ENCODE assay signal across 17 cellular contexts in the genomic region with DNA sequence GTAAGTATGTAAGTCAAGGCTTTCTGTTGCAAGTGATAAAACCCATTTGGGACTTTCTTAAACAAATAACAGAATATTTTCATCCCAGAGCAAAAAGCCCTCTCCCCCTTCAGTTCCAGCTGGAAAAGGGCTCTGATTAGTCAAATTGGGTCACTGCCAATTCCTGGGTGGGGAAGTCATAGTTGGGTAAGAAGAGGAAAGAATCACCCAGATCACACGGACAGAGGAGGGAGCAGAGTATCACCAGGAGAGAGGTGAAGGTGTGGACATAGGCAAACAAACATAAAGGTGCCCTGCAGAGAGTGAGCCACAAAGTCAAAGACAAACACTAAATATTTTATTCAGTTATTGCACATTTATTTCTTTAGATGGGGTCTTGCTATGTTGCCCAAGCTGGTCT. TPM values are rescaled to one million over a fixed set of nuclear protein-coding genes. Genes with fewer than 3 reads are reported as not detected.
DNase-seq lines count a peak whose midpoint lies in the region; ATAC-seq, FAIRE-seq and TF ChIP-seq lines count a peak whose summit lies in the region.
"Had no signal": no experiment of that assay in that cellular context is flagged by ENCODE, and none has a peak within 500 bp of the region (broad histone marks: within the 10 kb centered on the region; RNA-seq: fewer than 3 reads in every experiment).

No MANE protein-coding gene starts in this region.

- no peaks in the 10 kb centered on the region for H3K36me3 ChIP-seq in CD4-positive, CD25-positive, alpha-beta regulatory T cell (ENCODE audit: control insufficient read depth, insufficient read depth, low read length)
- H3K36me3 ChIP-seq in GM23248 (ENCODE audit: low read depth) (no peaks in the 10 kb centered on the region), K562 (ENCODE audit: control insufficient read depth, insufficient read depth, low read length) (no peaks in the 10 kb centered on the region)

- peak overlapping the region; percentile 28 to 96 (median 84) for H3K27ac Mint-ChIP-seq in CD4-positive, CD25-positive, alpha-beta regulatory T cell
- H3K27ac Mint-ChIP-seq: mesothelial cell of epicardium had no signal

- no peak overlapping the region for H3K27ac ChIP-seq in CD4-positive, CD25-positive, alpha-beta regulatory T cell (ENCODE audit: insufficient read depth, low read length, poor library complexity, severe bottlenecking)
- H3K27ac ChIP-seq in GM23248, result no peak overlapping the region
- H3K27ac ChIP-seq in K562 (ENCODE audit: extremely low read depth, low read depth, low read length), result no peak overlapping the region
- H3K27ac ChIP-seq: parathyroid adenoma had no signal

- intact Hi-C loops in K562 (cut with micrococcal nuclease), result no loop called here
- intact Hi-C loops in left colon (cut with DNase I, micrococcal nuclease), result no loop called here
- intact Hi-C loops in lower leg skin (cut with DNase I; ENCODE audit: low total_unique reads), result no loop called here

- CTCF ChIA-PET in K562 (lab: Yijun Ruan, JAX; ENCODE audit: low intra/inter-chr PET ratio), result no interaction called here

- H3K9me3 Mint-ChIP-seq in CD4-positive, CD25-positive, alpha-beta regulatory T cell, result peaks cover 0 to 4% (median 0%) of the 10 kb centered on the region in 7 donors
- H3K9me3 Mint-ChIP-seq: mesothelial cell of epicardium had no signal

- TF ChIP-seq POLR2A in K562 (conservative IDR thresholded peaks at IDR 0.05) (no peak), lower leg skin (IDR thresholded peaks at IDR 0.05) (no peak)

- no peak for FAIRE-seq in K562 (lab: Jason Lieb, UNC)
- FAIRE-seq: HTR-8/SVneo had no signal

- H3K27me3 Mint-ChIP-seq in CD4-positive, CD25-positive, alpha-beta regulatory T cell, result no peaks in the 10 kb centered on the region

- no peak for TF ChIP-seq EP300 in K562 (IDR thresholded peaks at IDR 0.05; ENCODE audit: low read length)

- peaks cover 28% of the 10 kb centered on the region for H3K4me1 ChIP-seq in CD4-positive, CD25-positive, alpha-beta regulatory T cell (ENCODE audit: control insufficient read depth, insufficient read depth, low read length, poor library complexity, severe bottlenecking)
- peaks cover 8% of the 10 kb centered on the region; the same call in 1 of the 2 replicates for H3K4me1 ChIP-seq in GM23248 (ENCODE audit: insufficient read depth)
- H3K4me1 ChIP-seq in K562 (replicated peaks in 1 of 2; ENCODE audit: control insufficient read depth in 2 of 2, insufficient read depth in 2 of 2, low read length in 2 of 2), result no peaks in the 10 kb centered on the region; a peak in 1 of 5 replicates

- H3K4me3 ChIP-seq in CD4-positive, CD25-positive, alpha-beta regulatory T cell (ENCODE audit: low read depth, low read length), result no peak overlapping the region
- H3K4me3 ChIP-seq in GM23248, result no peak overlapping the region
- H3K4me3 ChIP-seq in K562, result no peak overlapping the region
- H3K4me3 ChIP-seq in lower leg skin (ENCODE audit: low read depth, poor library complexity, severe bottlenecking), result no peak overlapping the region

- no peaks in the 10 kb centered on the region for H3K9me2 ChIP-seq in GM23248 (ENCODE audit: insufficient read depth)

- no peak for DNase-seq in CD4-positive, CD25-positive, alpha-beta regulatory T cell
- DNase-seq in GM23248 (peak; percentile 19), K562 (ENCODE audit: extremely low read depth in 1 of 4, low spot score in 3 of 4) (no peak), left colon (peak; percentile 35 to 46), lower leg skin (ENCODE audit: low spot score in 2 of 2) (no peak), GM13977 (ENCODE audit: low spot score) (no peak), SHP77 (lab: John Stamatoyannopoulos, UW) (no peak)
- DNase-seq in central memory CD4-positive, alpha-beta T cell, result no peak
- DNase-seq: activated CD8-positive, alpha-beta memory T cell treated with anti-CD3 and anti-CD28 coated beads for 24 hours; activated gamma-delta T cell treated with Interleukin-2 at 50 U/mL for 16 hours; C1 segment of cervical spinal cord; erythroblast; SHP77 treated with DMSO at 0.1 percent for 48 hours; stimulated activated CD4-positive, alpha-beta T cell treated with anti-CD3 and anti-CD28 coated beads, Interleukin-12 subunit alpha, Interleukin-12 subunit beta, amount 100 ng/mL, for 4 hours had no signal

- in situ Hi-C loops in GM23248 (cut with MboI), result no loop called here
- in situ Hi-C loops in K562 (cut with MboI), result no loop called here
- in situ Hi-C loops in GM13977 (cut with MboI; ENCODE audit: low pct_unique_long_range_greater_than_20kb, low sequenced_read_pairs, unreplicated experiment), result no loop called here

- BruUV-seq in K562 (replicated peaks; lab: Mats Ljungman, UMichigan), result no TSS peak

- no peaks in the 10 kb centered on the region for H3F3A ChIP-seq in GM23248 (ENCODE audit: insufficient read depth)

- peaks cover 0 to 1% of the 10 kb centered on the region in 2 experiments for H3K9me3 ChIP-seq in CD4-positive, CD25-positive, alpha-beta regulatory T cell (ENCODE audit: control insufficient read depth in 2 of 2, low read length in 2 of 2)
- H3K9me3 ChIP-seq in GM23248 (ENCODE audit: low read depth), result no peaks in the 10 kb centered on the region
- no peaks in the 10 kb centered on the region for H3K9me3 ChIP-seq in K562 (replicated peaks; ENCODE audit: control insufficient read depth, insufficient read depth, low read depth, low read length)

- TF ChIP-seq RAD21 in K562 (CRISPR knock-in tag; conservative IDR thresholded peaks at IDR 0.05 in 1 of 2, IDR thresholded peaks at IDR 0.05 in 1 of 2), result no peak

- H4K20me1 ChIP-seq in GM23248 (ENCODE audit: insufficient read depth) (no peaks in the 10 kb centered on the region; the same call in 1 of the 2 replicates), K562 (replicated peaks; ENCODE audit: control insufficient read depth, insufficient read depth, low read length) (no peaks in the 10 kb centered on the region)

- H3K9me1 ChIP-seq in K562 (ENCODE audit: control insufficient read depth, insufficient read depth, low read length), result no peaks in the 10 kb centered on the region

- WGBS in GM23248 (ENCODE audit: low coverage in 1 of 2, low lambda C conversion rate in 2 of 2, missing lambda C conversion rate in 2 of 2), 2 experiments, result 0% methylated on average over 1 of the region's 1 CpG
- WGBS in K562 (ENCODE audit: insufficient coverage, low coverage, missing lambda C conversion rate), result 0% methylated on average over 1 of the region's 1 CpG
- WGBS in lower leg skin, 2 donors, result 0 to 10% methylated on average over 1 of the region's 1 CpG

- H2AFZ ChIP-seq in GM23248 (no peak overlapping the region), K562 (ENCODE audit: low read depth, low read length) (no peak overlapping the region)
- H2AFZ ChIP-seq: parathyroid adenoma had no signal

- H3K4me2 ChIP-seq in GM23248 (ENCODE audit: unreplicated experiment), result no peak overlapping the region
- H3K4me2 ChIP-seq in K562 (ENCODE audit: insufficient read depth, low read length), result no peak overlapping the region

- H3K4me3 Mint-ChIP-seq in CD4-positive, CD25-positive, alpha-beta regulatory T cell, result peak overlapping the region in 1 of 4 donors; percentile 6
- H3K4me3 Mint-ChIP-seq: mesothelial cell of epicardium had no signal

- peaks cover 2% of the 10 kb centered on the region for H3K36me3 Mint-ChIP-seq in CD4-positive, CD25-positive, alpha-beta regulatory T cell
- H3K36me3 Mint-ChIP-seq: mesothelial cell of epicardium had no signal

- no peaks in the 10 kb centered on the region for H3K27me3 ChIP-seq in CD4-positive, CD25-positive, alpha-beta regulatory T cell (ENCODE audit: control insufficient read depth, insufficient read depth, low read length)
- H3K27me3 ChIP-seq in GM23248 (replicated peaks; ENCODE audit: insufficient read depth) (peaks cover 20% of the 10 kb centered on the region), K562 (ENCODE audit: control insufficient read depth in 2 of 2, insufficient read depth in 2 of 2, low read length in 2 of 2) (peaks cover 0 to 3% of the 10 kb centered on the region in 2 experiments; a peak in 1 of 5 replicates)

- ATAC-seq in CD4-positive, CD25-positive, alpha-beta regulatory T cell (ENCODE audit: low read depth in 2 of 2), result no peak
- ATAC-seq in K562, result no peak
- peak; percentile 81 for ATAC-seq in left colon

- peaks cover 12 to 56% (median 41%) of the 10 kb centered on the region in 4 donors for H3K4me1 Mint-ChIP-seq in CD4-positive, CD25-positive, alpha-beta regulatory T cell

- H3K9ac ChIP-seq in GM23248 (no peak overlapping the region), K562 (ENCODE audit: insufficient read depth in 1 of 2, low read depth in 2 of 2, low read length in 2 of 2) (no peak overlapping the region)
- H3K9ac ChIP-seq: parathyroid adenoma had no signal

- POLR2A ChIA-PET in K562 (lab: Yijun Ruan, JAX), result no interaction called here

- no peak for TF ChIP-seq CTCF in K562 (IDR thresholded peaks at IDR 0.05 in 2 of 3, conservative IDR thresholded peaks at IDR 0.05 in 1 of 3; ENCODE audit: insufficient read depth in 2 of 3, low read depth in 1 of 3, low read length in 3 of 3)
- TF ChIP-seq CTCF in lower leg skin (IDR thresholded peaks at IDR 0.05), result no peak
- TF ChIP-seq CTCF in GM13977 (IDR thresholded peaks at IDR 0.05; ENCODE audit: extremely low read depth, insufficient read depth, missing control alignments), result no peak

- no peaks in the 10 kb centered on the region for H3K79me2 ChIP-seq in GM23248 (ENCODE audit: insufficient read depth)
- H3K79me2 ChIP-seq in K562 (ENCODE audit: control insufficient read depth, insufficient read depth, low read length), result no peaks in the 10 kb centered on the region
- H3K79me2 ChIP-seq: parathyroid adenoma had no signal

RNA-seq across cellular contexts. Expression of a gene that starts 36.3 kb away (rescaled TPM):
- total RNA-seq in CD4-positive, CD25-positive, alpha-beta regulatory T cell, result 441 TPM
- polyA plus RNA-seq in CD4-positive, CD25-positive, alpha-beta regulatory T cell, result 100 to 1,000 TPM; 143 to 169 (median 162) TPM
- 0.54 and 0.76 TPM in 2 replicates for total RNA-seq in GM23248 (2014; rRNA removed; shearing (Covaris generic))
- polyA plus RNA-seq in GM23248 (2016; fragmentation: Nextera tagmentation; extraction: Ambion mirVana), result 0.26 and 0.30 TPM in 2 replicates
- 0.63 TPM in 1 of 2 replicates, not detected in the other for total RNA-seq in K562 (2011; cell fraction: chromatin; rRNA removed; ENCODE audit: low replicate concordance)
- total RNA-seq in K562 (2011; cell fraction: nucleolus; rRNA removed), result 0.13 and 0.17 TPM in 2 replicates
- total RNA-seq in K562 (2011; cell fraction: nucleoplasm; rRNA removed), result 0.07 TPM in 1 of 2 replicates, not detected in the other
- total RNA-seq in K562 (2014; rRNA removed), result 0.04 TPM in 1 of 2 replicates, not detected in the other
- total RNA-seq in K562 (2014; rRNA removed; fragmentation: Illumina TruSeq; extraction: Trizol), result not detected in 2 replicates
- total RNA-seq in K562 (2015; rRNA removed; fragmentation: Illumina TruSeq; extraction: Trizol), result not detected in 2 replicates
- 0.60 and 0.66 TPM in 2 replicates for total RNA-seq in K562 (2021)
- 0.03 TPM in 1 of 2 replicates, not detected in the other for polyA plus RNA-seq in K562 (2011; rRNA removed)
- polyA plus RNA-seq in K562 (2011; cell fraction: cytosol; rRNA removed), result under 0.01 and 0.01 TPM in 2 replicates
- polyA plus RNA-seq in K562 (2011; cell fraction: nucleus; rRNA removed), result 0.06 and 0.13 TPM in 2 replicates
- polyA plus RNA-seq in K562 (2012), result 0.01 and 0.05 TPM in 2 replicates
- polyA plus RNA-seq in K562 (2014; fragmentation: Illumina TruSeq; extraction: Trizol), result 0.01 TPM in 1 of 2 replicates, not detected in the other
- under 1 TPM in 1 of 2 experiments, not detected in 1; 0.01 TPM for polyA plus RNA-seq in K562 (2014; fragmentation: Nextera tagmentation; extraction: Ambion mirVana)
- polyA plus RNA-seq in K562 (2014; rRNA removed), result 0.01 TPM in 1 of 2 replicates, not detected in the other
- polyA minus RNA-seq in K562 (2011; rRNA and poly(A)+ RNA removed), result 0.06 and 0.07 TPM in 2 replicates
- 1.0 TPM in 1 of 2 replicates, not detected in the other for polyA minus RNA-seq in K562 (2011; cell fraction: cytosol; rRNA and poly(A)+ RNA removed)
- polyA minus RNA-seq in K562 (2011; cell fraction: nucleus; rRNA and poly(A)+ RNA removed), result 0.11 TPM in 1 of 2 replicates, not detected in the other
- 100 to 1,000 TPM; 130 to 132 TPM for total RNA-seq in left colon
- total RNA-seq in lower leg skin, result 10 to 100 TPM; 12.5 to 21.8 (median 14.7) TPM

Comparison
In these comparisons a context has a peak if more than half of its experiments do, and no peak if none do; other contexts are left out.
1. DNase-seq: peak in GM23248 (single experiment) and left colon (2 of 2); none in CD4-positive, CD25-positive, alpha-beta regulatory T cell (0 of 3), K562 (0 of 4), central memory CD4-positive, alpha-beta T cell (single experiment), lower leg skin (0 of 2), GM13977 (single experiment) and SHP77 (0 of 2).